ENCODE assay signal across 9 cellular contexts in genomic region chr6:38973178-38974057, GRCh38.
DNase-seq lines count a peak whose midpoint lies in the region; ATAC-seq and TF ChIP-seq lines count a peak whose summit lies in the region.
"Had no signal": no experiment of that assay in that cellular context is flagged by ENCODE, and none has a peak within 500 bp of the region (broad histone marks: within the 10 kb centered on the region; RNA-seq: fewer than 3 reads in every experiment).

No MANE protein-coding gene starts in this region.

- no peaks in the 10 kb centered on the region for H3K9me3 ChIP-seq in BE2C

- H3K4me1 ChIP-seq in BE2C: no peaks in the 10 kb centered on the region

- peak; percentile 18 for DNase-seq in BE2C
- DNase-seq in GM13976 (ENCODE audit: low spot score): peak; percentile 47
- DNase-seq in NCI-H1417 (lab: John Stamatoyannopoulos, UW): peak; percentile 23 to 80 (median 37)
- DNase-seq in SW 1271 (lab: John Stamatoyannopoulos, UW): peak; percentile 17 to 78
- DNase-seq in fibroblast of gingiva (ENCODE audit: low read depth): peak; percentile 53
- no peak for DNase-seq in natural killer cell treated with Interleukin-12 subunit alpha and Interleukin-12 subunit beta and Interleukin-15 and Interleukin-18, amount 100 ng/mL, for 72 hours (ENCODE audit: low spot score)

- in situ Hi-C loops in GM13976 (cut with MboI; ENCODE audit: low sequenced_read_pairs, unreplicated experiment): no loop called here

- H3K36me3 Mint-ChIP-seq in natural killer cell treated with Interleukin-12 subunit alpha and Interleukin-12 subunit beta and Interleukin-15 and Interleukin-18, amount 100 ng/mL, for 72 hours: no peaks in the 10 kb centered on the region
- H3K36me3 Mint-ChIP-seq: IgD-negative memory B cell had no signal

- no peak overlapping the region for H3K4me3 ChIP-seq in BE2C (ENCODE audit: low read depth, low read length)

- H3K27me3 Mint-ChIP-seq in natural killer cell treated with Interleukin-12 subunit alpha and Interleukin-12 subunit beta and Interleukin-15 and Interleukin-18, amount 100 ng/mL, for 72 hours: peaks cover 39 to 51% of the 10 kb centered on the region in 2 donors
- H3K27me3 Mint-ChIP-seq: IgD-negative memory B cell had no signal

- H3K27me3 ChIP-seq in BE2C: peaks cover 20% of the 10 kb centered on the region

- H3K36me3 ChIP-seq in BE2C: no peaks in the 10 kb centered on the region

- H3K27ac Mint-ChIP-seq in natural killer cell treated with Interleukin-12 subunit alpha and Interleukin-12 subunit beta and Interleukin-15 and Interleukin-18, amount 100 ng/mL, for 72 hours: no peak overlapping the region
- H3K27ac Mint-ChIP-seq: IgD-negative memory B cell had no signal

- H3K9me3 Mint-ChIP-seq in natural killer cell treated with Interleukin-12 subunit alpha and Interleukin-12 subunit beta and Interleukin-15 and Interleukin-18, amount 100 ng/mL, for 72 hours: no peaks in the 10 kb centered on the region
- H3K9me3 Mint-ChIP-seq: IgD-negative memory B cell had no signal

- no peaks in the 10 kb centered on the region for H3K4me1 Mint-ChIP-seq in natural killer cell treated with Interleukin-12 subunit alpha and Interleukin-12 subunit beta and Interleukin-15 and Interleukin-18, amount 100 ng/mL, for 72 hours (ENCODE audit: low read depth in 2 of 2)
- H3K4me1 Mint-ChIP-seq: IgD-negative memory B cell had no signal

- H3K4me3 Mint-ChIP-seq in natural killer cell treated with Interleukin-12 subunit alpha and Interleukin-12 subunit beta and Interleukin-15 and Interleukin-18, amount 100 ng/mL, for 72 hours: no peak overlapping the region
- H3K4me3 Mint-ChIP-seq: IgD-negative memory B cell had no signal

- TF ChIP-seq CTCF in BE2C (IDR thresholded peaks at IDR 0.05; ENCODE audit: low read depth, low read length): peak; percentile 69
- peak; percentile 21 for TF ChIP-seq CTCF in GM13976 (IDR thresholded peaks at IDR 0.05; ENCODE audit: borderline replicate concordance, control extremely low read depth, extremely low read depth, insufficient read depth, missing control alignments)

- peak; percentile 52 to 68 for ATAC-seq in natural killer cell treated with Interleukin-12 subunit alpha and Interleukin-12 subunit beta and Interleukin-15 and Interleukin-18, amount 100 ng/mL, for 72 hours
- no peak for ATAC-seq in GM21515 (IDR thresholded peaks at IDR 0.05; ENCODE audit: unreplicated experiment)
- no peak for ATAC-seq in HG03159 (IDR thresholded peaks at IDR 0.05; ENCODE audit: unreplicated experiment)

Comparison
In these comparisons a context has a peak if more than half of its experiments do, and no peak if none do; other contexts are left out.
1. ATAC-seq: peak in natural killer cell treated with Interleukin-12 subunit alpha and Interleukin-12 subunit beta and Interleukin-15 and Interleukin-18, amount 100 ng/mL, for 72 hours (2 of 2); none in GM21515 (single experiment) and HG03159 (single experiment).